ENCODE assay signal across 28 cellular contexts in the genomic region with DNA sequence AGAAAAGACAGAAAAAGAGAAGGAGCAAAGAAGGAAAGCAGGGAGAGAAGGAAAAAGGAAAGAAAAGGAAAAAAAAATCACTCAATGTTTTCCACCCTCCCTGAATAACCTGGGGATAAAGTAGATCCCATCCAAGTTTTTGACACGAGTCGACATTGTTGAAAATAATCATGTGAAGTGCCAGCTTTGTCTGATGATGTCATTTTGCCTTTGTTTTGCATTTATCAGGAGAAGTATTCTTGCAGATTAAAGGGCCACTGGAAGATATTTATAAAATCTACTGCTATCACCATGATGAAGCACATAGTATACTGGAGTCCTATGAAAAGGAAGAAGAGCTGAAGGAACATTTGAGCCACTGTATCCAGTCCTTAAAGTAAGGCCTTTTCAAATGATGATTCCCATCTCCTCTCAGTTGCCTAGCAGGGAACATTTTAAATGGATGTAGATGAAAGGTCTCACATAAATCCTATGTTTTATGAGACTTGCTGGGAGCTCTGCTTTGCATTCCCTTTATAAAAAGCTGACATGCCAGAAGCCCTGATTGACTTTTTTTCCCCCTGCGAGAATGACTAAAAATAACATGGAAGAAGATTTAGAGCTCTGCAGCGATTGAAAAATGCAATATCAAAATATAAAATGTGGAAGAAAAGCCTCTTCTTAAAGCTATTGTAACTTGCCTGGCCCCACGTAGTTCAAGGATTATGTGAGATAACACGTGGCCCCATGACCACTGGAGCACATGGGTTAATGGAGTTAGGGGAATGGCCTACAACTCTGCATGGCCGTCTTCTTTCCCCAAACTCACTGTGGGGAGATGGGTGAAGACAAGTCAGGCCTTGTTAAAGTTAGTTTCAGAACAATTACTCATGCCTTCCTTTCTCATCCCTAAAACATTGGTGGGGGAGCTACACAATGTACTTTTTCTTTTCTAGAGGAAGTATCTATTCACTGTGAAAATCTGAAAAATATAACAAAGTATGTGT.
DNase-seq lines count a peak whose midpoint lies in the region; TF ChIP-seq lines count a peak whose summit lies in the region.
"Had no signal": no experiment of that assay in that cellular context is flagged by ENCODE, and none has a peak within 500 bp of the region (broad histone marks: within the 10 kb centered on the region; RNA-seq: fewer than 3 reads in every experiment).

No MANE protein-coding gene starts in this region.

- H4K20me1 ChIP-seq in H9 (ENCODE audit: control insufficient read depth, insufficient read depth, insufficient read length) (no peaks in the 10 kb centered on the region), OCI-LY1 (ENCODE audit: insufficient read depth, low read length) (no peaks in the 10 kb centered on the region)

- H3K4me3 ChIP-seq in OCI-LY1 (ENCODE audit: low read depth, low read length, poor library complexity, severe bottlenecking) = no peak overlapping the region
- H3K4me3 ChIP-seq in prostate gland = no peak overlapping the region
- H3K4me3 ChIP-seq: esophagus muscularis mucosa, gastroesophageal sphincter, GM23338, neural progenitor cell, suprapubic skin, upper lobe of right lung had no signal

- H3K9ac ChIP-seq in H9 (ENCODE audit: extremely low read depth, insufficient read length, low read length) = no peak overlapping the region
- no peak overlapping the region for H3K9ac ChIP-seq in OCI-LY1 (ENCODE audit: low read length)
- H3K9ac ChIP-seq: neural progenitor cell, SK-N-SH had no signal

- H3K4me3 Mint-ChIP-seq in H9 = no peak overlapping the region
- H3K4me3 Mint-ChIP-seq: activated CD4-positive, alpha-beta memory T cell treated with anti-CD3 and anti-CD28 coated beads, Interleukin-2, amount 10 ng/mL, durations not matched to agents 7 days and 5 days; activated naive CD4-positive, alpha-beta T cell treated with anti-CD3 and anti-CD28 coated beads, Interleukin-2, amount 50 U/mL, for 24 hours; activated T-helper 17 cell treated with anti-CD3 and anti-CD28 coated beads, Interleukin-2, amount 50 U/mL, for 72 hours; GM23338; neural progenitor cell; stimulated activated naive B cell treated with anti-CD40 and anti-IgM and Interleukin-4, amounts not matched to agents 10 μg/mL and 1 μg/mL and 100 μg/mL, for 72 hours; T-helper 17 cell had no signal

- no peak for TF ChIP-seq POLR2A in prostate gland (IDR thresholded peaks at IDR 0.05)

- H3K79me2 ChIP-seq in H9 (ENCODE audit: insufficient read depth, low read length) (no peaks in the 10 kb centered on the region), OCI-LY1 (ENCODE audit: insufficient read depth, low read length) (no peaks in the 10 kb centered on the region)

- no peak overlapping the region for H3T11ph ChIP-seq in H9 (ENCODE audit: low read length)

- H4K5ac ChIP-seq in H9 (ENCODE audit: insufficient read length, low read depth, low read length) = no peak overlapping the region

- H3K36me3 ChIP-seq in OCI-LY1 (ENCODE audit: insufficient read depth, low read length) = no peaks in the 10 kb centered on the region
- no peaks in the 10 kb centered on the region for H3K36me3 ChIP-seq in prostate gland
- H3K36me3 ChIP-seq: esophagus muscularis mucosa, gastroesophageal sphincter, neural progenitor cell, suprapubic skin, upper lobe of right lung had no signal

- no peaks in the 10 kb centered on the region for H3K23me2 ChIP-seq in H9 (ENCODE audit: insufficient read length, low read depth, low read length, poor library complexity, severe bottlenecking)

- peak overlapping the region; percentile 23 for H2BK120ac ChIP-seq in H9 (ENCODE audit: low read depth, low read length, poor library complexity, severe bottlenecking)

- H4K8ac ChIP-seq in H9 (replicated peaks; ENCODE audit: insufficient read length, low read depth, low read length) = no peak overlapping the region

- H3K27me3 ChIP-seq in H9 (ENCODE audit: insufficient read depth, low read length) = no peaks in the 10 kb centered on the region
- H3K27me3 ChIP-seq in OCI-LY1 (ENCODE audit: insufficient read depth, low read length) = no peaks in the 10 kb centered on the region
- H3K27me3 ChIP-seq in prostate gland (replicated peaks; ENCODE audit: insufficient read depth) = no peaks in the 10 kb centered on the region
- H3K27me3 ChIP-seq: esophagus muscularis mucosa, gastroesophageal sphincter, neural progenitor cell, suprapubic skin, upper lobe of right lung had no signal

- H3K18ac ChIP-seq in H9 (ENCODE audit: insufficient read length, low read depth, low read length) = no peak overlapping the region

- H3K9me3 ChIP-seq in H9 (ENCODE audit: control insufficient read depth, low read depth, low read length) (no peaks in the 10 kb centered on the region), OCI-LY1 (ENCODE audit: low read length) (no peaks in the 10 kb centered on the region), prostate gland (no peaks in the 10 kb centered on the region)
- H3K9me3 ChIP-seq: esophagus muscularis mucosa, gastroesophageal sphincter, SK-N-SH, suprapubic skin, upper lobe of right lung had no signal

- no peak overlapping the region for H3K27ac Mint-ChIP-seq in H9
- H3K27ac Mint-ChIP-seq: activated CD4-positive, alpha-beta memory T cell treated with anti-CD3 and anti-CD28 coated beads, Interleukin-2, amount 10 ng/mL, durations not matched to agents 7 days and 5 days; activated naive CD4-positive, alpha-beta T cell treated with anti-CD3 and anti-CD28 coated beads, Interleukin-2, amount 50 U/mL, for 24 hours; activated T-helper 17 cell treated with anti-CD3 and anti-CD28 coated beads, Interleukin-2, amount 50 U/mL, for 72 hours; GM23338; neural progenitor cell; stimulated activated naive B cell treated with anti-CD40 and anti-IgM and Interleukin-4, amounts not matched to agents 10 μg/mL and 1 μg/mL and 100 μg/mL, for 72 hours; T-helper 17 cell had no signal

- H3K27ac ChIP-seq in H9 (ENCODE audit: insufficient read length, low read depth, low read length) (no peak overlapping the region), OCI-LY1 (ENCODE audit: low read depth, low read length, poor library complexity, severe bottlenecking) (no peak overlapping the region), epithelial cell of prostate (peak overlapping the region; percentile 35), prostate gland (peak overlapping the region; percentile 3 to 64)
- H3K27ac ChIP-seq: C4-2B, esophagus muscularis mucosa, gastroesophageal sphincter, neural progenitor cell, suprapubic skin, upper lobe of right lung had no signal

- no peaks in the 10 kb centered on the region; the same call in 1 of the 2 replicates for H3F3A ChIP-seq in OCI-LY1 (ENCODE audit: insufficient read depth, low read length)

- H2AK5ac ChIP-seq in H9 (ENCODE audit: insufficient read length, low read length) = no peak overlapping the region

- peaks cover 16% of the 10 kb centered on the region for H3K27me3 Mint-ChIP-seq in H9 (ENCODE audit: low read depth)

- H3K56ac ChIP-seq in H9 (ENCODE audit: insufficient read length, low read depth, low read length) = no peak overlapping the region

- no peak for TF ChIP-seq CTCF in H9 (conservative IDR thresholded peaks at IDR 0.05)
- TF ChIP-seq CTCF in OCI-LY1 (IDR thresholded peaks at IDR 0.05; ENCODE audit: low read length) = no peak
- TF ChIP-seq CTCF in prostate gland (IDR thresholded peaks at IDR 0.05) = no peak

- no peaks in the 10 kb centered on the region for H3K4me1 ChIP-seq in H9 (ENCODE audit: insufficient read depth, low read length)
- peaks cover 51% of the 10 kb centered on the region for H3K4me1 ChIP-seq in OCI-LY1 (ENCODE audit: insufficient read depth, low read length, severe bottlenecking)
- peaks cover 7% of the 10 kb centered on the region for H3K4me1 ChIP-seq in prostate gland (replicated peaks)
- H3K4me1 ChIP-seq: neural progenitor cell had no signal

- intact Hi-C loops in prostate gland (cut with DNase I) = no loop called here

- H3K14ac ChIP-seq in H9 (ENCODE audit: insufficient read depth, low read length) = no peak overlapping the region

- H2AFZ ChIP-seq in H9 (ENCODE audit: low read length) = no peak overlapping the region
- peak overlapping the region; percentile 63; the same call in 1 of the 2 replicates for H2AFZ ChIP-seq in OCI-LY1 (ENCODE audit: low read length)
- H2AFZ ChIP-seq: GM23338, neural progenitor cell had no signal

- H3K9me2 ChIP-seq in OCI-LY1 (ENCODE audit: low read depth, low read length) = no peaks in the 10 kb centered on the region
- H3K9me2 ChIP-seq: SK-N-SH had no signal

- no peak overlapping the region for H3K23ac ChIP-seq in H9 (ENCODE audit: insufficient read length, low read depth, low read length)

- no peak overlapping the region for H3K4ac ChIP-seq in H9 (ENCODE audit: low read depth, low read length)

- no peaks in the 10 kb centered on the region for H3K36me3 Mint-ChIP-seq in H9 (ENCODE audit: insufficient read depth in 1 of 3, low read depth in 3 of 3)
- H3K36me3 Mint-ChIP-seq: activated naive CD4-positive, alpha-beta T cell treated with anti-CD3 and anti-CD28 coated beads, Interleukin-2, amount 50 U/mL, for 24 hours; neural progenitor cell; stimulated activated naive B cell treated with anti-CD40 and anti-IgM and Interleukin-4, amounts not matched to agents 10 μg/mL and 1 μg/mL and 100 μg/mL, for 72 hours had no signal

- H3K4me2 ChIP-seq in H9 (ENCODE audit: insufficient read depth, insufficient read length, low read length) = no peak overlapping the region
- H3K4me2 ChIP-seq in OCI-LY1 (ENCODE audit: low read length) = no peak overlapping the region
- H3K4me2 ChIP-seq: GM23338, neural progenitor cell, SK-N-SH had no signal

- no peaks in the 10 kb centered on the region for H3K79me1 ChIP-seq in H9 (ENCODE audit: insufficient read depth, low read depth, low read length, poor library complexity, severe bottlenecking)

- WGBS in H9 (ENCODE audit: extremely low coverage, insufficient read length, low lambda C conversion rate) = no CpG with 5 or more reads among the region's 7 CpGs
- WGBS in prostate gland = 30% methylated on average over 7 of the region's 7 CpGs

- no peak overlapping the region for H2BK20ac ChIP-seq in H9 (ENCODE audit: low read depth, low read length, poor library complexity, severe bottlenecking)

- H2BK5ac ChIP-seq in H9 (ENCODE audit: insufficient read length, low read length) = no peak overlapping the region

- H3K4me1 Mint-ChIP-seq in H9 = peaks cover 0 to 8% of the 10 kb centered on the region in 2 experiments; a peak in 3 of 4 replicates
- H3K4me1 Mint-ChIP-seq: activated CD4-positive, alpha-beta memory T cell treated with anti-CD3 and anti-CD28 coated beads, Interleukin-2, amount 10 ng/mL, durations not matched to agents 7 days and 5 days; activated naive CD4-positive, alpha-beta T cell treated with anti-CD3 and anti-CD28 coated beads, Interleukin-2, amount 50 U/mL, for 24 hours; activated T-helper 17 cell treated with anti-CD3 and anti-CD28 coated beads, Interleukin-2, amount 50 U/mL, for 72 hours; T-helper 17 cell had no signal

- no peak overlapping the region for H4K91ac ChIP-seq in H9 (ENCODE audit: insufficient read length, low read depth, low read length)

- H2BK12ac ChIP-seq in H9 (ENCODE audit: insufficient read length, low read depth, low read length) = no peak overlapping the region

- no peaks in the 10 kb centered on the region for H3K9me3 Mint-ChIP-seq in H9
- H3K9me3 Mint-ChIP-seq: activated CD4-positive, alpha-beta memory T cell treated with anti-CD3 and anti-CD28 coated beads, Interleukin-2, amount 10 ng/mL, durations not matched to agents 7 days and 5 days; activated naive CD4-positive, alpha-beta T cell treated with anti-CD3 and anti-CD28 coated beads, Interleukin-2, amount 50 U/mL, for 24 hours; activated T-helper 17 cell treated with anti-CD3 and anti-CD28 coated beads, Interleukin-2, amount 50 U/mL, for 72 hours; GM23338; neural progenitor cell; stimulated activated naive B cell treated with anti-CD40 and anti-IgM and Interleukin-4, amounts not matched to agents 10 μg/mL and 1 μg/mL and 100 μg/mL, for 72 hours had no signal

- DNase-seq in H9 = no peak
- no peak for DNase-seq in epithelial cell of prostate (ENCODE audit: low read depth, low spot score)
- DNase-seq in prostate gland (ENCODE audit: low spot score) = no peak
- DNase-seq in activated CD4-positive, alpha-beta T cell treated with anti-CD3 and anti-CD28 coated beads, Interleukin-2, amount 50 U/mL, for 1 hour = no peak
- no peak for DNase-seq in NCI-H1436 (lab: John Stamatoyannopoulos, UW)
- no peak for DNase-seq in hippocampal formation (lab: John Stamatoyannopoulos, UW)
- DNase-seq: activated CD4-positive, alpha-beta memory T cell treated with anti-CD3 and anti-CD28 coated beads, Interleukin-2, amount 10 ng/mL, durations not matched to agents 7 days and 5 days; activated CD4-positive, CD25-positive, alpha-beta regulatory T cell treated with anti-CD3 and anti-CD28 coated beads, Interleukin-2, amount 50 U/mL, for 72 hours; caudate nucleus; IMR-90; NCI-H2029; NCI-H226; NCI-H69; posterior cingulate gyrus; SK-N-SH; stimulated activated CD4-positive, alpha-beta T cell treated with anti-CD3 and anti-CD28 coated beads, Interleukin-15, amount 100 ng/mL, for 24 hours; stimulated activated naive B cell treated with anti-CD40 and anti-IgM and Interleukin-4, amounts not matched to agents 10 μg/mL and 1 μg/mL and 100 μg/mL, for 72 hours; T-helper 17 cell; upper lobe of right lung had no signal

- H2BK15ac ChIP-seq in H9 (ENCODE audit: low read depth, low read length) = no peak overlapping the region

Comparison
In these comparisons a context has a peak if more than half of its experiments do, and no peak if none do; other contexts are left out.
1. H3K27ac ChIP-seq: peak in epithelial cell of prostate (single experiment) and prostate gland (2 of 2); none in H9 (single experiment) and OCI-LY1 (single experiment).